In the genomic region with DNA sequence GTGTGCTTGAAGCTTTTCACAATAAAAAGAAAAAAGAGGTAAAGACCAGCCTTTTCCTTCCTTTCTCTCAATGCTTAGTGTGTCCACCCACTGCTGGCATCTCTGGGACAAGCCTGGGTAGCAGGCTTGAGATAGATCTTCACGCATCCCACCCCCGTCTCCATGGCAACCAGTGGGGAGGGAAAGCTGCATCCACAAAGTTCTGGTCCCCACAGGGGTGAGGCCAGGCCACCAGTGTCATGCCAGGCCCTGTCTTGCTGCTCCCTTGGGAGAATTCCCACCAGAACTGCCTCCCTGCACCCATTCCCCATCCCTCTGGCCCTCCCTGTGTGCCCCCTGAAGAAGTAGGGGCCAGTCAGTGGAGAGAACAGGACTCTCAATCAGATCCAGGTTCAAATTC, we compare ENCODE assay signal across 1 cellular context.
TF ChIP-seq lines count a peak whose summit lies in the region.

No MANE protein-coding gene starts in this region.

TF ChIP-seq in SK-N-SH, 30 proteins besides CTCF, POLR2A, EP300 and RAD21 (continued from another document):
- TF ChIP-seq, protein P1, sequence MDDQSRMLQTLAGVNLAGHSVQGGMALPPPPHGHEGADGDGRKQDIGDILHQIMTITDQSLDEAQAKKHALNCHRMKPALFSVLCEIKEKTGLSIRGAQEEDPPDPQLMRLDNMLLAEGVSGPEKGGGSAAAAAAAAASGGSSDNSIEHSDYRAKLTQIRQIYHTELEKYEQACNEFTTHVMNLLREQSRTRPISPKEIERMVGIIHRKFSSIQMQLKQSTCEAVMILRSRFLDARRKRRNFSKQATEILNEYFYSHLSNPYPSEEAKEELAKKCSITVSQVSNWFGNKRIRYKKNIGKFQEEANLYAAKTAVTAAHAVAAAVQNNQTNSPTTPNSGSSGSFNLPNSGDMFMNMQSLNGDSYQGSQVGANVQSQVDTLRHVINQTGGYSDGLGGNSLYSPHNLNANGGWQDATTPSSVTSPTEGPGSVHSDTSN (IDR thresholded peaks at IDR 0.05) = no peak
